2 cellular contexts compared by ENCODE assay signal in genomic region chr12:76102-76501, GRCh38. TPM values are rescaled to one million over a fixed set of nuclear protein-coding genes. Genes with fewer than 3 reads are reported as not detected.
"Had no signal": no experiment of that assay in that cellular context is flagged by ENCODE, and none has a peak within 500 bp of the region (broad histone marks: within the 10 kb centered on the region; RNA-seq: fewer than 3 reads in every experiment).

No MANE protein-coding gene starts in this region.

RNA-seq across cellular contexts. Expression of gene IQSEC3, which starts 9.5 kb away (rescaled TPM):
- total RNA-seq: activated CD4-positive, alpha-beta T cell treated with anti-CD3 and anti-CD28 coated beads for 36 hours; activated CD4-positive, alpha-beta T cell treated with anti-CD3 and anti-CD28 coated beads, Interleukin-2, amount 10 ng/mL, durations not matched to agents 7 days and 5 days had no signal
